27 cellular contexts compared by ENCODE assay signal in genomic region chr12:48356041-48356768, GRCh38. TPM values are rescaled to one million over a fixed set of nuclear protein-coding genes. Genes with fewer than 3 reads are reported as not detected.
DNase-seq lines count a peak whose midpoint lies in the region; ATAC-seq and TF ChIP-seq lines count a peak whose summit lies in the region.
"Had no signal": no experiment of that assay in that cellular context is flagged by ENCODE, and none has a peak within 500 bp of the region (broad histone marks: within the 10 kb centered on the region; RNA-seq: fewer than 3 reads in every experiment).

No MANE protein-coding gene starts in this region.

- H3K4me3 ChIP-seq in RWPE2 (ENCODE audit: severe bottlenecking) (no peak overlapping the region), osteoblast (ENCODE audit: insufficient read depth, low read length) (no peak overlapping the region)
- H3K4me3 ChIP-seq: gastroesophageal sphincter, SJCRH30, stomach, tibial nerve had no signal

- no peak overlapping the region for H3K4me2 ChIP-seq in osteoblast (ENCODE audit: insufficient read depth, low read length)

- H3K79me2 ChIP-seq in osteoblast (ENCODE audit: insufficient read depth, low read length) = no peaks in the 10 kb centered on the region

- H2AFZ ChIP-seq in osteoblast (ENCODE audit: low read length) = no peak overlapping the region

- H3K27me3 ChIP-seq in RWPE2 (ENCODE audit: insufficient read depth, poor library complexity, severe bottlenecking) = no peaks in the 10 kb centered on the region
- H3K27me3 ChIP-seq in osteoblast (ENCODE audit: insufficient read depth, low read length) = no peaks in the 10 kb centered on the region
- H3K27me3 ChIP-seq: gastroesophageal sphincter, stomach, tibial nerve had no signal

- peaks cover 12% of the 10 kb centered on the region for H3K4me1 Mint-ChIP-seq in CD14-positive monocyte

- ATAC-seq in RWPE2 (ENCODE audit: low read depth) (peak; percentile 73), esophagus mucosa (peak; percentile 70), HG02798 (IDR thresholded peaks at IDR 0.05; ENCODE audit: poor library complexity, unreplicated experiment) (no peak)
- ATAC-seq: activated T-cell treated with anti-CD3 and anti-CD28 coated beads, Interleukin-2, amount 50 U/mL, for 72 hours; gastroesophageal sphincter; left cardiac atrium; right cardiac atrium had no signal

- no peaks in the 10 kb centered on the region for H3K9me3 Mint-ChIP-seq in CD14-positive monocyte
- H3K9me3 Mint-ChIP-seq: CD8-positive, alpha-beta memory T cell; central memory CD8-positive, alpha-beta T cell; naive B cell had no signal

- TF ChIP-seq CTCF in RWPE2 (IDR thresholded peaks at IDR 0.05; ENCODE audit: poor library complexity, severe bottlenecking) (no peak), osteoblast (IDR thresholded peaks at IDR 0.05; ENCODE audit: extremely low read depth, low read depth, low read length) (no peak), CD14-positive monocyte (IDR thresholded peaks at IDR 0.05) (no peak)

- DNase-seq in NCI-H82 (lab: John Stamatoyannopoulos, UW) = peak; percentile 12
- DNase-seq in NCI-H82 treated with DMSO at 0.1 percent for 48 hours (lab: John Stamatoyannopoulos, UW; ENCODE audit: unreplicated experiment) = no peak
- DNase-seq in RWPE2 (ENCODE audit: low spot score) = no peak
- DNase-seq in osteoblast (ENCODE audit: insufficient read length, low spot score, missing footprints) = peak; percentile 57
- DNase-seq in NCI-H2227 (lab: John Stamatoyannopoulos, UW; ENCODE audit: unreplicated experiment) = no peak
- no peak for DNase-seq in CD14-positive monocyte (ENCODE audit: low spot score)
- DNase-seq: activated naive CD4-positive, alpha-beta T cell treated with anti-CD3 and anti-CD28 coated beads, Interleukin-2, amount 50 U/mL, for 16 hours; activated T-cell treated with anti-CD3 and anti-CD28 coated beads, Interleukin-2, amount 50 U/mL, for 72 hours; AML-193; aorta; CD8-positive, alpha-beta memory T cell; DMS79 treated with DMSO at 0.1 percent for 48 hours; left cardiac atrium; mesendoderm; naive B cell; NCI-H1436 treated with DMSO at 0.1 percent for 48 hours; NCI-H524 treated with DMSO at 0.1 percent for 48 hours; right cardiac atrium; SJCRH30; stomach; T-helper 1 cell had no signal

- H3K27ac ChIP-seq in RWPE2 (ENCODE audit: poor library complexity, severe bottlenecking) (no peak overlapping the region), osteoblast (ENCODE audit: low read depth, low read length) (no peak overlapping the region)
- H3K27ac ChIP-seq: 22Rv1, gastroesophageal sphincter, SJCRH30, stomach, tibial nerve had no signal

- H3K27me3 Mint-ChIP-seq in CD14-positive monocyte (ENCODE audit: low read depth in 3 of 3) = peaks cover 0 to 1% (median 0%) of the 10 kb centered on the region in 3 donors
- H3K27me3 Mint-ChIP-seq: CD8-positive, alpha-beta memory T cell; central memory CD8-positive, alpha-beta T cell had no signal

- H4K20me1 ChIP-seq in osteoblast (ENCODE audit: insufficient read depth, low read length) = no peaks in the 10 kb centered on the region

- H3K27ac Mint-ChIP-seq in CD14-positive monocyte = no peak overlapping the region
- H3K27ac Mint-ChIP-seq: activated T-cell treated with anti-CD3 and anti-CD28 coated beads, Interleukin-2, amount 50 U/mL, for 72 hours; CD8-positive, alpha-beta memory T cell; naive B cell had no signal

- H3K36me3 ChIP-seq in RWPE2 (ENCODE audit: low read depth) (no peaks in the 10 kb centered on the region), osteoblast (ENCODE audit: insufficient read depth, low read length) (no peaks in the 10 kb centered on the region)
- H3K36me3 ChIP-seq: SJCRH30, stomach had no signal

- H3K4me1 ChIP-seq in RWPE2 (ENCODE audit: insufficient read depth, poor library complexity, severe bottlenecking) (peaks cover 4% of the 10 kb centered on the region), osteoblast (ENCODE audit: insufficient read depth, low read length) (peaks cover 3% of the 10 kb centered on the region)
- H3K4me1 ChIP-seq: SJCRH30 had no signal

- H3K4me3 Mint-ChIP-seq in CD14-positive monocyte = no peak overlapping the region
- H3K4me3 Mint-ChIP-seq: activated T-cell treated with anti-CD3 and anti-CD28 coated beads, Interleukin-2, amount 50 U/mL, for 72 hours; CD8-positive, alpha-beta memory T cell; central memory CD8-positive, alpha-beta T cell; naive B cell had no signal

- H3K9me3 ChIP-seq in RWPE2 (ENCODE audit: severe bottlenecking) = no peaks in the 10 kb centered on the region
- H3K9me3 ChIP-seq in osteoblast (ENCODE audit: low read depth, low read length) = no peaks in the 10 kb centered on the region
- H3K9me3 ChIP-seq: gastroesophageal sphincter, SJCRH30, stomach, tibial nerve had no signal

- intact Hi-C loops in CD14-positive monocyte (cut with micrococcal nuclease) = no loop called here

- peaks cover 0 to 5% of the 10 kb centered on the region in 2 donors for H3K36me3 Mint-ChIP-seq in CD14-positive monocyte
- H3K36me3 Mint-ChIP-seq: naive B cell had no signal

RNA-seq across cellular contexts. Expression of gene ZNF641, which starts 5.5 kb away (rescaled TPM):
- 6.5 TPM for total RNA-seq in esophagus mucosa
- 14.1 and 19.2 TPM in 2 replicates for total RNA-seq in osteoblast
- polyA plus RNA-seq in CD14-positive monocyte = 10 to 100 TPM; 12.1 to 12.6 TPM

Comparison
In these comparisons a context has a peak if more than half of its experiments do, and no peak if none do; other contexts are left out.
1. DNase-seq: peak in NCI-H82 (single experiment) and osteoblast (single experiment); none in NCI-H82 treated with DMSO at 0.1 percent for 48 hours (single experiment), RWPE2 (single experiment), NCI-H2227 (single experiment) and CD14-positive monocyte (single experiment).